In the genomic region with DNA sequence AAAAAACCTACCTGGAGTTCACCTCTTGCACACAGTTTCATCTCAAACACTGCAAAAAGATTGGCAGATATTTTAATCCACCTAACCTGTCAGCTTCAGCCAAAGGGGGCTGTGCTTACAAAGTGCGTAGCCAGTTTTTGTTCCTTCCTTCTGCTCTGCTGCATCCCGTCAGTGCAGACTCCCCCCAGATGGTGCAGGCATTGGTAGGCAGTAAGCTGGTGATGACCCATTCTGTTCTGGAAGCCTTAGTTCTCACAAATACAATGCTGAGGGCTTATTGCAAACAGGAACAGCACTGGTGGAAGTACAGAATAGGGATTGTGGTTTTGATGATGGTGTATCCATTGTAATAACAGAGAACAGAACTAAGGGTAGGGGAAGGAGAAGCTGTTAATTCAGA, we compare ENCODE assay signal across 16 cellular contexts.
"Had no signal": no experiment of that assay in that cellular context is flagged by ENCODE, and none has a peak within 500 bp of the region (broad histone marks: within the 10 kb centered on the region; RNA-seq: fewer than 3 reads in every experiment).

No MANE protein-coding gene starts in this region.

- H3K9me3 ChIP-seq: gastrocnemius medialis, prostate gland had no signal

- H3K36me3 ChIP-seq: gastrocnemius medialis, prostate gland had no signal

- H3K4me3 Mint-ChIP-seq: activated CD4-positive, alpha-beta T cell treated with anti-CD3 and anti-CD28 coated beads, Interleukin-2, amount 10 ng/mL, durations not matched to agents 24 days and 14 days; activated CD8-positive, alpha-beta T cell treated with anti-CD3 and anti-CD28 coated beads, Interleukin-2, amount 10 ng/mL, durations not matched to agents 7 days and 5 days; central memory CD8-positive, alpha-beta T cell; nephron; stimulated activated naive CD8-positive, alpha-beta T cell treated with anti-CD3 and anti-CD28 coated beads, Interleukin-15, amount 100 ng/mL, for 72 hours; T-helper 17 cell had no signal

- H3K27ac Mint-ChIP-seq: activated CD4-positive, alpha-beta T cell treated with anti-CD3 and anti-CD28 coated beads, Interleukin-2, amount 10 ng/mL, durations not matched to agents 24 days and 14 days; activated CD8-positive, alpha-beta T cell treated with anti-CD3 and anti-CD28 coated beads, Interleukin-2, amount 10 ng/mL, durations not matched to agents 7 days and 5 days; activated naive CD4-positive, alpha-beta T cell treated with anti-CD3 and anti-CD28 coated beads, Interleukin-2, amount 50 U/mL, for 72 hours; nephron; stimulated activated naive CD8-positive, alpha-beta T cell treated with anti-CD3 and anti-CD28 coated beads, Interleukin-15, amount 100 ng/mL, for 72 hours; T-helper 17 cell had no signal

- H3K4me1 ChIP-seq: gastrocnemius medialis, prostate gland had no signal

- H3K27me3 Mint-ChIP-seq: activated CD4-positive, alpha-beta T cell treated with anti-CD3 and anti-CD28 coated beads, Interleukin-2, amount 10 ng/mL, durations not matched to agents 24 days and 14 days; central memory CD8-positive, alpha-beta T cell; stimulated activated naive CD8-positive, alpha-beta T cell treated with anti-CD3 and anti-CD28 coated beads, Interleukin-15, amount 100 ng/mL, for 72 hours; T-helper 17 cell had no signal

- H3K36me3 Mint-ChIP-seq: activated naive CD4-positive, alpha-beta T cell treated with anti-CD3 and anti-CD28 coated beads, Interleukin-2, amount 50 U/mL, for 72 hours had no signal

- ATAC-seq: activated CD8-positive, alpha-beta T cell treated with anti-CD3 and anti-CD28 coated beads, Interleukin-2, amount 10 ng/mL, durations not matched to agents 7 days and 5 days; activated naive CD4-positive, alpha-beta T cell treated with anti-CD3 and anti-CD28 coated beads, Interleukin-2, amount 50 U/mL, for 72 hours; gastrocnemius medialis; sciatic nerve; stimulated activated naive CD8-positive, alpha-beta T cell treated with anti-CD3 and anti-CD28 coated beads, Interleukin-15, amount 100 ng/mL, for 72 hours; T-helper 17 cell had no signal

- H3K4me1 Mint-ChIP-seq: activated CD4-positive, alpha-beta T cell treated with anti-CD3 and anti-CD28 coated beads, Interleukin-2, amount 10 ng/mL, durations not matched to agents 24 days and 14 days; central memory CD8-positive, alpha-beta T cell; stimulated activated naive CD8-positive, alpha-beta T cell treated with anti-CD3 and anti-CD28 coated beads, Interleukin-15, amount 100 ng/mL, for 72 hours; T-helper 17 cell had no signal

- DNase-seq: activated CD4-positive, alpha-beta T cell treated with anti-CD3 and anti-CD28 coated beads, Interleukin-2, amount 10 ng/mL, durations not matched to agents 24 days and 14 days; activated CD4-positive, CD25-positive, alpha-beta regulatory T cell; activated CD8-positive, alpha-beta memory T cell treated with anti-CD3 and anti-CD28 coated beads, Interleukin-2, amount 50 U/mL, for 4 hours; activated CD8-positive, alpha-beta T cell treated with anti-CD3 and anti-CD28 coated beads, Interleukin-2, amount 10 ng/mL, durations not matched to agents 7 days and 5 days; activated gamma-delta T cell; activated T-cell treated with anti-CD3 and anti-CD28 coated beads, Interleukin-2, amount 50 U/mL, for 48 hours; dermis blood vessel endothelial cell; gastrocnemius medialis; islet precursor cell; stimulated activated naive CD8-positive, alpha-beta T cell treated with anti-CD3 and anti-CD28 coated beads, Interleukin-15, amount 100 ng/mL, for 72 hours; T-helper 17 cell had no signal

- H3K27ac ChIP-seq: gastrocnemius medialis, prostate gland had no signal

- H3K27me3 ChIP-seq: gastrocnemius medialis had no signal

- H3K9me3 Mint-ChIP-seq: activated CD4-positive, alpha-beta T cell treated with anti-CD3 and anti-CD28 coated beads, Interleukin-2, amount 10 ng/mL, durations not matched to agents 24 days and 14 days; central memory CD8-positive, alpha-beta T cell; nephron; stimulated activated naive CD8-positive, alpha-beta T cell treated with anti-CD3 and anti-CD28 coated beads, Interleukin-15, amount 100 ng/mL, for 72 hours had no signal

- H3K4me3 ChIP-seq: gastrocnemius medialis, prostate gland had no signal
